10 cellular contexts compared by ENCODE assay signal in the genomic region with DNA sequence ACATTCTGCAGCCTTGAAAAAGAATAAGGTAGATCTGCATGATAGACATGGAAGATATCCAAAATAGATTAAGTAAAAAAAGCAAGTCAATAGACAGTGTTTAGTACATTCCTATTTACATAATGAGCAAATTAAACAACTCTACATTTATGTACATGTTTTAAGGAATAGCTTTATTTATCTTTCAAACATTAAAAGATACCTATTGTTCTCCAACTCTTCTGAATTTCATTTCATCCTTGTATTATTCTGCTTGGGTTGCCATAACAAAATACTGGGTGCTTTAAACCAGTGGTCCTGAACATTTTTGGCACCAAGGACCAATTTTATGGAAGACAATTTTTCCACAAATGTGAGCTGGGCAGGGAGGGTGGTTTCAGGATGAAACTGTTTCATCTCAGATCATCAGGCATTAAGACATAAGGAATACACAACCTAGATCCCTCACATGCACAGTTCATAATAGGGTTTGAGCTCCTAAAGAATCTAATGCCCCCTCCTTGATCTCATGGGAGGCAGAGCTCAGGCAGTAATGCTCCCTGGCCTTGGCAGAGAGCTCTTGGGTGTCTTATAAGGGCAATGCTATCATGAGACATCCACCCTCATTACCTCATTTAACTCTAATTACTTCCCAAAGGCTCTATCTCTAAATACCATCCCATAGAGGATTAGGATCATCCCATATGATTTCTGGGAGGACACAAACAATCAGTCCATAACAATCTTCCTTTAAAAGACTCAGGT. TPM values are rescaled to one million over a fixed set of nuclear protein-coding genes. Genes with fewer than 3 reads are reported as not detected.
DNase-seq lines count a peak whose midpoint lies in the region; ATAC-seq and TF ChIP-seq lines count a peak whose summit lies in the region.
"Had no signal": no experiment of that assay in that cellular context is flagged by ENCODE, and none has a peak within 500 bp of the region (broad histone marks: within the 10 kb centered on the region; RNA-seq: fewer than 3 reads in every experiment).

No MANE protein-coding gene starts in this region.

- ATAC-seq in foreskin keratinocyte: no peak
- no peak for ATAC-seq in gastroesophageal sphincter
- no peak for ATAC-seq in HG03108 (IDR thresholded peaks at IDR 0.05; ENCODE audit: unreplicated experiment)

- peaks cover 3% of the 10 kb centered on the region for H3K4me1 ChIP-seq in foreskin keratinocyte
- H3K4me1 ChIP-seq in gastroesophageal sphincter: no peaks in the 10 kb centered on the region

- H3K27ac ChIP-seq in C4-2B (peak overlapping the region; percentile 71), WERI-Rb-1 (no peak overlapping the region), foreskin keratinocyte (peak overlapping the region; percentile 75), gastroesophageal sphincter (no peak overlapping the region)

- no peak for TF ChIP-seq POLR2A in gastroesophageal sphincter (IDR thresholded peaks at IDR 0.05)

- DNase-seq in LNCaP clone FGC (ENCODE audit: low read depth) (peak; percentile 38), WERI-Rb-1 (peak; percentile 52), foreskin keratinocyte (no peak), cerebellar cortex (ENCODE audit: low spot score) (no peak)
- DNase-seq: C1 segment of cervical spinal cord; CD4-positive, alpha-beta memory T cell; COR-L47 had no signal

- H3K9me3 ChIP-seq in WERI-Rb-1 (ENCODE audit: severe bottlenecking) (no peaks in the 10 kb centered on the region), gastroesophageal sphincter (no peaks in the 10 kb centered on the region)

- TF ChIP-seq CTCF in C4-2B (conservative IDR thresholded peaks at IDR 0.05): no peak
- no peak for TF ChIP-seq CTCF in LNCaP clone FGC (IDR thresholded peaks at IDR 0.05; ENCODE audit: control insufficient read depth, extremely low read depth, insufficient read depth)
- TF ChIP-seq CTCF in WERI-Rb-1 (IDR thresholded peaks at IDR 0.05; ENCODE audit: low read depth, low read length): no peak
- TF ChIP-seq CTCF in foreskin keratinocyte (conservative IDR thresholded peaks at IDR 0.05): no peak
- no peak for TF ChIP-seq CTCF in gastroesophageal sphincter (IDR thresholded peaks at IDR 0.05)

- H3K27me3 ChIP-seq in WERI-Rb-1 (ENCODE audit: insufficient read depth, low read depth, severe bottlenecking): no peaks in the 10 kb centered on the region
- H3K27me3 ChIP-seq in foreskin keratinocyte: no peaks in the 10 kb centered on the region
- no peaks in the 10 kb centered on the region for H3K27me3 ChIP-seq in gastroesophageal sphincter

- TF ChIP-seq EP300 in gastroesophageal sphincter (IDR thresholded peaks at IDR 0.05): no peak

- H3K4me3 ChIP-seq in LNCaP clone FGC (ENCODE audit: low read depth, low read length) (no peak overlapping the region), WERI-Rb-1 (ENCODE audit: low read depth, low read length) (no peak overlapping the region), gastroesophageal sphincter (no peak overlapping the region)

- H3K36me3 ChIP-seq in WERI-Rb-1: no peaks in the 10 kb centered on the region
- H3K36me3 ChIP-seq in gastroesophageal sphincter: no peaks in the 10 kb centered on the region

RNA-seq across cellular contexts. Expression of a gene that starts 6.8 kb away (rescaled TPM):
- total RNA-seq in foreskin keratinocyte (40.5 and 46.2 TPM in 2 replicates), gastroesophageal sphincter (10 to 100 TPM; 28.6 to 60.7 (median 40.0) TPM)
- polyA plus RNA-seq in foreskin keratinocyte: 19.1 and 20.8 TPM in 2 replicates

RNA-seq across cellular contexts. Expression of a gene that starts 8.1 kb away (rescaled TPM):
- total RNA-seq in foreskin keratinocyte (119 and 124 TPM in 2 replicates), gastroesophageal sphincter (100 to 1,000 TPM; 138 to 173 (median 161) TPM)
- polyA plus RNA-seq in foreskin keratinocyte: 146 and 150 TPM in 2 replicates

Comparison
In these comparisons a context has a peak if more than half of its experiments do, and no peak if none do; other contexts are left out.
1. H3K27ac ChIP-seq: peak in C4-2B (single experiment) and foreskin keratinocyte (single experiment); none in WERI-Rb-1 (single experiment) and gastroesophageal sphincter (0 of 4).
2. DNase-seq: peak in LNCaP clone FGC (single experiment) and WERI-Rb-1 (single experiment); none in foreskin keratinocyte (0 of 2) and cerebellar cortex (single experiment).